9 cellular contexts compared by ENCODE assay signal in genomic region chrX:41720125-41720780, GRCh38. TPM values are rescaled to one million over a fixed set of nuclear protein-coding genes. Genes with fewer than 3 reads are reported as not detected.
DNase-seq lines count a peak whose midpoint lies in the region; ATAC-seq and TF ChIP-seq lines count a peak whose summit lies in the region.
"Had no signal": no experiment of that assay in that cellular context is flagged by ENCODE, and none has a peak within 500 bp of the region (broad histone marks: within the 10 kb centered on the region; RNA-seq: fewer than 3 reads in every experiment).

No MANE protein-coding gene starts in this region.

- H3K27ac ChIP-seq in PC-3 (ENCODE audit: low read length) (no peak overlapping the region), heart right ventricle (peak overlapping the region in 1 of 10 donors; percentile 45), esophagus squamous epithelium (no peak overlapping the region)

- no peaks in the 10 kb centered on the region; the same call in 1 of the 2 replicates for H3K36me3 ChIP-seq in PC-3 (ENCODE audit: low read depth, low read length)
- H3K36me3 ChIP-seq in heart right ventricle: peaks cover 0 to 4% (median 0%) of the 10 kb centered on the region in 9 donors
- peaks cover 0 to 11% (median 0%) of the 10 kb centered on the region in 3 donors for H3K36me3 ChIP-seq in esophagus squamous epithelium

- no peak overlapping the region for H3K9ac ChIP-seq in PC-3 (ENCODE audit: low read length)

- H3K4me3 ChIP-seq in PC-3 (ENCODE audit: low read length): no peak overlapping the region
- no peak overlapping the region for H3K4me3 ChIP-seq in heart right ventricle
- H3K4me3 ChIP-seq in esophagus squamous epithelium: no peak overlapping the region

- POLR2A ChIA-PET in PC-3 (lab: Charles Lee; ENCODE audit: unreplicated experiment): no interaction called here

- BruUV-seq in PC-3 (replicated peaks; lab: Mats Ljungman, UMichigan): no TSS peak

- intact Hi-C loops in PC-3 (cut with micrococcal nuclease) (no loop called here), heart right ventricle (cut with DNase I) (no loop called here), esophagus squamous epithelium (cut with DNase I) (no loop called here)

- H3K9me3 ChIP-seq in PC-3 (ENCODE audit: low read length): no peaks in the 10 kb centered on the region
- H3K9me3 ChIP-seq in heart right ventricle: peaks cover 0 to 35% (median 0%) of the 10 kb centered on the region in 11 donors
- H3K9me3 ChIP-seq in esophagus squamous epithelium: peaks cover 0 to 22% (median 0%) of the 10 kb centered on the region in 3 donors

- H3K27me3 ChIP-seq in PC-3 (ENCODE audit: low read length) (no peaks in the 10 kb centered on the region), heart right ventricle (peaks cover 0 to 11% (median 0%) of the 10 kb centered on the region in 7 donors), esophagus squamous epithelium (no peaks in the 10 kb centered on the region)

- H3K4me1 ChIP-seq in PC-3 (ENCODE audit: insufficient read depth, low read length) (no peaks in the 10 kb centered on the region), heart right ventricle (peaks cover 0 to 24% (median 0%) of the 10 kb centered on the region in 9 donors), esophagus squamous epithelium (no peaks in the 10 kb centered on the region)

- no peaks in the 10 kb centered on the region for H4K20me1 ChIP-seq in PC-3 (ENCODE audit: low read length)

- H3K9me2 ChIP-seq in PC-3 (replicated peaks; ENCODE audit: low read length): no peaks in the 10 kb centered on the region

- H3K79me2 ChIP-seq in PC-3 (ENCODE audit: low read length): no peaks in the 10 kb centered on the region

- ATAC-seq in GM18907 (IDR thresholded peaks at IDR 0.05; ENCODE audit: unreplicated experiment) (peak; percentile 88), HG02970 (IDR thresholded peaks at IDR 0.05; ENCODE audit: low FRiP score, unreplicated experiment) (peak; percentile 58), PC-3 (no peak), heart right ventricle (no peak)

- TF ChIP-seq CTCF in PC-3 (conservative IDR thresholded peaks at IDR 0.05; ENCODE audit: low read depth, low read length): no peak
- TF ChIP-seq CTCF in heart right ventricle (IDR thresholded peaks at IDR 0.05): no peak
- TF ChIP-seq CTCF in esophagus squamous epithelium (IDR thresholded peaks at IDR 0.05): no peak

- H2AFZ ChIP-seq in PC-3 (ENCODE audit: low read length): no peak overlapping the region

- H3F3A ChIP-seq in PC-3 (ENCODE audit: low read length, unreplicated experiment): no peaks in the 10 kb centered on the region

- WGBS in heart right ventricle, 2 donors: 88 to 91% methylated on average over 3 of the region's 3 CpGs
- 33 to 100% methylated on average over 2 to 3 of the region's 3 CpGs for WGBS in esophagus squamous epithelium, 2 donors

- CTCF ChIA-PET in PC-3 (lab: Charles Lee): no interaction called here

- no peak overlapping the region for H3K4me2 ChIP-seq in PC-3 (ENCODE audit: low read length)

- TF ChIP-seq POLR2A in esophagus squamous epithelium (IDR thresholded peaks at IDR 0.05): no peak

- DNase-seq in activated CD4-positive, alpha-beta T cell treated with anti-CD3 and anti-CD28 coated beads, Interleukin-2, amount 50 U/mL, for 48 hours: peak; percentile 35 to 50
- peak; percentile 20 for DNase-seq in myocyte (ENCODE audit: low read depth)
- no peak for DNase-seq in NCI-H1694 treated with DMSO at 0.1 percent for 48 hours (lab: John Stamatoyannopoulos, UW)
- no peak for DNase-seq in PC-3
- DNase-seq in heart right ventricle: no peak
- DNase-seq in esophagus squamous epithelium (lab: John Stamatoyannopoulos, UW): no peak

RNA-seq across cellular contexts. Expression of gene GPR82, which starts 3.7 kb away (rescaled TPM):
- not detected in 2 replicates for total RNA-seq in myocyte
- 0.06 TPM for polyA plus RNA-seq in myocyte (2012)
- total RNA-seq in PC-3 (2014; rRNA removed): not detected in 2 replicates
- under 1 TPM in 3 of 10 donors, not detected in 7; 0.09 to 0.36 (median 0.25) TPM for total RNA-seq in heart right ventricle
- under 1 TPM in 1 of 2 donors, not detected in 1; 0.06 TPM for polyA plus RNA-seq in heart right ventricle
- under 1 TPM; 0.04 to 0.76 (median 0.31) TPM for total RNA-seq in esophagus squamous epithelium
- total RNA-seq: fibroblast of villous mesenchyme had no signal

RNA-seq across cellular contexts. Expression of gene GPR34, which starts 31.5 kb away (rescaled TPM):
- total RNA-seq in myocyte (0.21 TPM in 1 of 2 replicates, not detected in the other), PC-3 (2014; rRNA removed) (not detected in 2 replicates), heart right ventricle (1 to 10 TPM; 1.0 to 9.8 (median 3.7) TPM), esophagus squamous epithelium (10 to 100 TPM in 1 of 4 donors, 1 to 10 TPM in 1, under 1 TPM in 2; 0.48 to 17.2 (median 4.9) TPM)
- 0.10 TPM for polyA plus RNA-seq in myocyte (2012)
- 1 to 10 TPM; 2.2 to 2.4 TPM for polyA plus RNA-seq in heart right ventricle

Comparison
In these comparisons a context has a peak if more than half of its experiments do, and no peak if none do; other contexts are left out.
1. ATAC-seq: peak in GM18907 (single experiment) and HG02970 (single experiment); none in PC-3 (single experiment) and heart right ventricle (0 of 8).
2. DNase-seq: peak in activated CD4-positive, alpha-beta T cell treated with anti-CD3 and anti-CD28 coated beads, Interleukin-2, amount 50 U/mL, for 48 hours (2 of 2) and myocyte (single experiment); none in NCI-H1694 treated with DMSO at 0.1 percent for 48 hours (single experiment), PC-3 (single experiment), heart right ventricle (0 of 2) and esophagus squamous epithelium (single experiment).